In the genomic region with DNA sequence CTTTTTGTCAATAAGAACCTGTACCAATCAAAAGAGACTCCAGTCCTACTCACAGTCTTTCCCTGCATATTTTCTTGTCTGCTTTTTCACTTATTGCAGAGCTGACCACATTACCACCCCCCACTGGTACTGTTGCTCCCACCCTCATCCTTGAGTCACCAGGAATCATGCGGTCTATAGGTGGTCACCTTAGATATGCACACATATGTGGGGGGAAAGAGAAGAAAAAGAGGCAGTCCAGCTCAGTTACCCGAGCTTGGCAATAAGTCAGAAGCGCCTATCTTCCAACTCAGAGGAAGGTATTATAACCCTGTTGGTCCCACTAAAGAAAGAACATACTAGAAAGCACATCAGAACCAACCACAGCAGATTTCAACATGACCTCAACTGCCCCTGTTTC, we compare ENCODE assay signal across 18 cellular contexts.
"Had no signal": no experiment of that assay in that cellular context is flagged by ENCODE, and none has a peak within 500 bp of the region (broad histone marks: within the 10 kb centered on the region; RNA-seq: fewer than 3 reads in every experiment).

No MANE protein-coding gene starts in this region.

- ATAC-seq: foreskin keratinocyte; left cardiac atrium; lower lobe of right lung; pancreas; stimulated activated naive CD8-positive, alpha-beta T cell treated with anti-CD3 and anti-CD28 coated beads, Interleukin-15, amount 100 ng/mL, for 72 hours had no signal

- DNase-seq: activated CD4-positive, alpha-beta T cell treated with anti-CD3 and anti-CD28 coated beads, Interleukin-2, amount 10 ng/mL, durations not matched to agents 7 days and 5 days; activated CD4-positive, CD25-positive, alpha-beta regulatory T cell; activated CD8-positive, alpha-beta memory T cell treated with anti-CD3 and anti-CD28 coated beads for 24 hours; activated naive CD4-positive, alpha-beta T cell; effector memory CD4-positive, alpha-beta T cell; foreskin keratinocyte; head of caudate nucleus; left cardiac atrium; lower lobe of right lung; midbrain; pancreas; stimulated activated CD4-positive, alpha-beta T cell treated with anti-CD3 and anti-CD28 coated beads, Interleukin-1b, Interleukin-23, amount 100 ng/mL, for 48 hours; stimulated activated naive CD8-positive, alpha-beta T cell treated with anti-CD3 and anti-CD28 coated beads, Interleukin-15, amount 100 ng/mL, for 72 hours; upper lobe of left lung had no signal

- H3K4me1 ChIP-seq: ascending aorta, upper lobe of left lung had no signal

- H3K4me3 ChIP-seq: ascending aorta, lower lobe of right lung, neural progenitor cell, pancreas, upper lobe of left lung had no signal

- H3K27ac Mint-ChIP-seq: activated CD4-positive, alpha-beta T cell treated with anti-CD3 and anti-CD28 coated beads, Interleukin-2, amount 10 ng/mL, durations not matched to agents 7 days and 5 days; neural progenitor cell; stimulated activated naive CD8-positive, alpha-beta T cell treated with anti-CD3 and anti-CD28 coated beads, Interleukin-15, amount 100 ng/mL, for 72 hours; T-helper 1 cell treated with Interleukin-12 subunit alpha and Interleukin-12 subunit beta and Interleukin-4 antibody, amounts not matched to agents 30 μg/mL and 1 μg/mL, for 36 hours had no signal

- H3K27me3 Mint-ChIP-seq: activated CD4-positive, alpha-beta T cell treated with anti-CD3 and anti-CD28 coated beads, Interleukin-2, amount 10 ng/mL, durations not matched to agents 7 days and 5 days; central memory CD8-positive, alpha-beta T cell; stimulated activated naive CD8-positive, alpha-beta T cell treated with anti-CD3 and anti-CD28 coated beads, Interleukin-15, amount 100 ng/mL, for 72 hours had no signal

- H3K4me3 Mint-ChIP-seq: activated CD4-positive, alpha-beta T cell treated with anti-CD3 and anti-CD28 coated beads, Interleukin-2, amount 10 ng/mL, durations not matched to agents 7 days and 5 days; central memory CD8-positive, alpha-beta T cell; neural progenitor cell; stimulated activated naive CD8-positive, alpha-beta T cell treated with anti-CD3 and anti-CD28 coated beads, Interleukin-15, amount 100 ng/mL, for 72 hours had no signal

- H3K27me3 ChIP-seq: ascending aorta, foreskin keratinocyte, neural progenitor cell, pancreas, upper lobe of left lung had no signal

- H3K9me3 Mint-ChIP-seq: central memory CD8-positive, alpha-beta T cell; neural progenitor cell; stimulated activated naive CD8-positive, alpha-beta T cell treated with anti-CD3 and anti-CD28 coated beads, Interleukin-15, amount 100 ng/mL, for 72 hours had no signal

- H3K4me2 ChIP-seq: neural progenitor cell had no signal

- H3K27ac ChIP-seq: ascending aorta, foreskin keratinocyte, lower lobe of right lung, neural progenitor cell, pancreas, upper lobe of left lung had no signal

- H2AFZ ChIP-seq: neural progenitor cell had no signal

- H3K36me3 ChIP-seq: neural progenitor cell had no signal
